ENCODE assay signal across 8 cellular contexts in genomic region chr9:94783121-94783664, GRCh38. TPM values are rescaled to one million over a fixed set of nuclear protein-coding genes. Genes with fewer than 3 reads are reported as not detected.
DNase-seq lines count a peak whose midpoint lies in the region; ATAC-seq and TF ChIP-seq lines count a peak whose summit lies in the region.

No MANE protein-coding gene starts in this region.

- H3K27me3 ChIP-seq in HL-60 (ENCODE audit: insufficient read depth, poor library complexity, severe bottlenecking), result no peaks in the 10 kb centered on the region

- TF ChIP-seq CTCF in HL-60 (IDR thresholded peaks at IDR 0.05; ENCODE audit: insufficient read depth, low read length) (peak; percentile 40), fibroblast of the aortic adventitia (IDR thresholded peaks at IDR 0.05; ENCODE audit: insufficient read depth, low read length) (peak; percentile 73), nephron progenitor cell (IDR thresholded peaks at IDR 0.05) (peak; percentile 55)

- no peak overlapping the region for H3K27ac Mint-ChIP-seq in nephron progenitor cell

- ATAC-seq in activated T-cell treated with anti-CD3 and anti-CD28 coated beads, Interleukin-2, amount 50 U/mL, for 4 hours, result no peak
- no peak for ATAC-seq in HG03460 (IDR thresholded peaks at IDR 0.05; ENCODE audit: unreplicated experiment)

- peaks cover 8% of the 10 kb centered on the region for H3K36me3 Mint-ChIP-seq in activated T-cell treated with anti-CD3 and anti-CD28 coated beads, Interleukin-2, amount 50 U/mL, for 4 hours (ENCODE audit: insufficient read depth)
- H3K36me3 Mint-ChIP-seq in nephron progenitor cell (ENCODE audit: low read depth), result peaks cover 8% of the 10 kb centered on the region

- H3K27me3 Mint-ChIP-seq in activated T-cell treated with anti-CD3 and anti-CD28 coated beads, Interleukin-2, amount 50 U/mL, for 4 hours (ENCODE audit: low read depth), result no peaks in the 10 kb centered on the region
- H3K27me3 Mint-ChIP-seq in nephron progenitor cell (ENCODE audit: low read depth, poor library complexity), result no peaks in the 10 kb centered on the region

- H3K9me3 Mint-ChIP-seq in activated T-cell treated with anti-CD3 and anti-CD28 coated beads, Interleukin-2, amount 50 U/mL, for 4 hours, result no peaks in the 10 kb centered on the region
- H3K9me3 Mint-ChIP-seq in nephron progenitor cell, result no peaks in the 10 kb centered on the region

- H3K4me1 Mint-ChIP-seq in activated T-cell treated with anti-CD3 and anti-CD28 coated beads, Interleukin-2, amount 50 U/mL, for 4 hours (ENCODE audit: low read depth), result peaks cover 9% of the 10 kb centered on the region
- H3K4me1 Mint-ChIP-seq in nephron progenitor cell, result peaks cover 12% of the 10 kb centered on the region

- peak; percentile 72 for DNase-seq in COLO668 (lab: John Stamatoyannopoulos, UW; ENCODE audit: unreplicated experiment)
- peak in 1 of 2 experiments; percentile 69 for DNase-seq in HL-60 (ENCODE audit: low read depth in 1 of 2, low spot score in 1 of 2)
- DNase-seq in NCI-H82 (lab: John Stamatoyannopoulos, UW), result peak; percentile 83
- DNase-seq in activated T-cell treated with anti-CD3 and anti-CD28 coated beads, Interleukin-2, amount 50 U/mL, for 4 hours, result peak; percentile 16
- DNase-seq in fibroblast of the aortic adventitia (ENCODE audit: low read depth), result peak; percentile 92
- DNase-seq in nephron progenitor cell, result peak; percentile 60
- peak; percentile 79 for DNase-seq in ureter (ENCODE audit: low spot score)

- H3K4me3 Mint-ChIP-seq in activated T-cell treated with anti-CD3 and anti-CD28 coated beads, Interleukin-2, amount 50 U/mL, for 4 hours, result no peak overlapping the region
- no peak overlapping the region for H3K4me3 Mint-ChIP-seq in nephron progenitor cell

- no peak overlapping the region for H3K27ac ChIP-seq in HL-60 (replicated peaks)

- H3K4me3 ChIP-seq in HL-60 (replicated peaks; ENCODE audit: insufficient read depth, low read length) (no peak overlapping the region), fibroblast of the aortic adventitia (ENCODE audit: low read depth, low read length) (no peak overlapping the region)

RNA-seq across cellular contexts. Expression of gene AOPEP, which starts 56.7 kb away (rescaled TPM):
- 1 to 10 TPM; 7.1 to 7.9 (median 7.4) TPM for total RNA-seq in activated T-cell treated with anti-CD3 and anti-CD28 coated beads, Interleukin-2, amount 50 U/mL, for 4 hours
- 39.7 and 82.3 TPM in 2 replicates for total RNA-seq in fibroblast of the aortic adventitia (ENCODE audit: low replicate concordance)
- total RNA-seq in ureter, result 115 TPM
